24 cellular contexts compared by ENCODE assay signal in the genomic region with DNA sequence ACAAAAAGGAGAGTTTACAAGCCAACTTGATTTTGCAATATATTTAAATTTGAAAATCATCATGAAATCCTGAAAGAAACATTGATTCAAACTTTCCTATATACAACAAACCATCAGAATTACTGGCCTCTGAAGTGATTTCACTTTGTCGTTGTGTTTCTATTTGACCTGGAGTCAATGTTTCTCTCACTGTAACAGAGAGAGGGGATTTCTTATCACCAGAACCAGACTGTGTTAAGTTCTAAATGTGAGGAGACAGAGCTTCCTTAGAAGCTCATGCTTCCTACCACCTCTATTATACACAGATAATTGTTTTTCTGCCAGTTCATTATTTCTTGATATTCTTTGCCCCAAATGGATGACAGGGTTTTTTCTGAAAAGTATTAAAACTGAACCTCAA.
DNase-seq lines count a peak whose midpoint lies in the region; ATAC-seq, FAIRE-seq and TF ChIP-seq lines count a peak whose summit lies in the region.
"Had no signal": no experiment of that assay in that cellular context is flagged by ENCODE, and none has a peak within 500 bp of the region (broad histone marks: within the 10 kb centered on the region; RNA-seq: fewer than 3 reads in every experiment).

No MANE protein-coding gene starts in this region.

- FAIRE-seq in HepG2 (lab: Jason Lieb, UNC) = no peak

- POLR2A ChIA-PET in HepG2 (lab: Yijun Ruan, JAX) = no interaction called here

- peak in 3 of 4 donors; percentile 27 to 56 (median 28) for ATAC-seq in right lobe of liver
- ATAC-seq in HepG2 = no peak
- ATAC-seq in HG03354 (IDR thresholded peaks at IDR 0.05; ENCODE audit: poor library complexity, severe bottlenecking, unreplicated experiment) = peak; percentile 56
- no peak for ATAC-seq in GM21367 (IDR thresholded peaks at IDR 0.05; ENCODE audit: unreplicated experiment)
- no peak for ATAC-seq in GM21717 (IDR thresholded peaks at IDR 0.05; ENCODE audit: unreplicated experiment)
- ATAC-seq: HCT116, T-helper 17 cell had no signal

- H3K27me3 ChIP-seq in right lobe of liver = no peaks in the 10 kb centered on the region
- H3K27me3 ChIP-seq in HepG2 (ENCODE audit: control insufficient read depth in 1 of 2, insufficient read depth in 2 of 2, low read length in 2 of 2) = no peaks in the 10 kb centered on the region
- H3K27me3 ChIP-seq in fibroblast of lung (ENCODE audit: control insufficient read depth, insufficient read depth, low read length) = no peaks in the 10 kb centered on the region
- no peaks in the 10 kb centered on the region for H3K27me3 ChIP-seq in stomach

- H3K36me3 ChIP-seq in right lobe of liver = no peaks in the 10 kb centered on the region
- no peaks in the 10 kb centered on the region for H3K36me3 ChIP-seq in HepG2 (replicated peaks in 1 of 2; ENCODE audit: control insufficient read depth in 1 of 2, insufficient read depth in 2 of 2, low read length in 2 of 2)
- H3K36me3 ChIP-seq in fibroblast of lung (ENCODE audit: control insufficient read depth, insufficient read depth, low read length) = no peaks in the 10 kb centered on the region
- H3K36me3 ChIP-seq in stomach = no peaks in the 10 kb centered on the region

- in situ Hi-C loops in HepG2 (cut with HindIII; ENCODE audit: extremely low pct_ligation_motif_present, low pct_unique_long_range_greater_than_20kb) = no loop called here

- no peak overlapping the region for H3K4me2 ChIP-seq in HepG2 (ENCODE audit: low read depth, low read length)
- no peak overlapping the region for H3K4me2 ChIP-seq in fibroblast of lung (ENCODE audit: extremely low read depth, insufficient read depth, low read length)

- H3K4me3 ChIP-seq in right lobe of liver (no peak overlapping the region), HepG2 (replicated peaks in 1 of 3; ENCODE audit: insufficient read depth in 1 of 3, low read depth in 2 of 3, low read length in 3 of 3) (no peak overlapping the region), fibroblast of lung (replicated peaks in 1 of 4; ENCODE audit: control extremely low read depth in 1 of 4, insufficient read depth in 1 of 4, low read depth in 3 of 4, low read length in 4 of 4) (no peak overlapping the region), stomach (no peak overlapping the region)

- DNase-seq in right lobe of liver (no peak), HepG2 (ENCODE audit: low spot score) (no peak), fibroblast of lung (ENCODE audit: low read depth in 2 of 2) (no peak), stomach (no peak), occipital lobe (lab: John Stamatoyannopoulos, UW) (no peak)
- DNase-seq: 8988T; AML-193; C1 segment of cervical spinal cord; Calu3; CD8-positive, alpha-beta memory T cell; DMS153; GOT3; NCI-H1105; NCI-H2029 treated with DMSO at 0.1 percent for 48 hours; NCI-H2171; NCI-H345; NCI-H524; Right ventricle myocardium superior; SW 1271; T-helper 17 cell had no signal

- 0% methylated on average over 1 of the region's 1 CpG for WGBS in right lobe of liver (ENCODE audit: insufficient coverage, low coverage, low lambda C conversion rate, missing lambda C conversion rate)
- WGBS in HepG2 (ENCODE audit: low lambda C conversion rate) = 56% methylated on average over 1 of the region's 1 CpG
- 15 to 38% (median 23%) methylated on average over 1 of the region's 1 CpG for WGBS in stomach, 5 donors

- TF ChIP-seq RAD21 in HepG2 (CRISPR knock-in tag; IDR thresholded peaks at IDR 0.05) = no peak

- TF ChIP-seq CTCF in right lobe of liver (IDR thresholded peaks at IDR 0.05) = no peak
- TF ChIP-seq CTCF in HepG2 (CRISPR knock-in tag; IDR thresholded peaks at IDR 0.05) = no peak
- TF ChIP-seq CTCF in fibroblast of lung (conservative IDR thresholded peaks at IDR 0.05 in 1 of 2, IDR thresholded peaks at IDR 0.05 in 1 of 2; ENCODE audit: low read depth in 1 of 2, low read length in 2 of 2) = no peak
- no peak for TF ChIP-seq CTCF in stomach (IDR thresholded peaks at IDR 0.05)

- no peaks in the 10 kb centered on the region for H4K20me1 ChIP-seq in HepG2 (ENCODE audit: insufficient read depth, low read length)
- no peaks in the 10 kb centered on the region for H4K20me1 ChIP-seq in fibroblast of lung (ENCODE audit: control insufficient read depth, extremely low read depth, insufficient read depth, low read length)

- no TSS peak for BruUV-seq in HepG2 (replicated peaks; lab: Mats Ljungman, UMichigan)

- H3K9ac ChIP-seq in HepG2 (ENCODE audit: insufficient read depth, low read depth, low read length) (no peak overlapping the region), fibroblast of lung (ENCODE audit: insufficient read depth, low read length) (no peak overlapping the region)

- CTCF ChIA-PET in HepG2 (lab: Yijun Ruan, JAX; ENCODE audit: low intra/inter-chr PET ratio, low total read pairs) = no interaction called here

- peak overlapping the region in 1 of 3 donors; percentile 2 for H3K27ac ChIP-seq in right lobe of liver
- no peak overlapping the region for H3K27ac ChIP-seq in HepG2 (ENCODE audit: extremely low read length, insufficient read depth, low read length)
- H3K27ac ChIP-seq in fibroblast of lung (ENCODE audit: insufficient read depth, low read length) = no peak overlapping the region
- H3K27ac ChIP-seq in stomach = no peak overlapping the region

- TF ChIP-seq POLR2A in right lobe of liver (IDR thresholded peaks at IDR 0.05) (no peak), HepG2 (IDR thresholded peaks at IDR 0.05; ENCODE audit: insufficient read depth in 1 of 2, low read depth in 2 of 2, low read length in 2 of 2) (no peak), stomach (IDR thresholded peaks at IDR 0.05) (no peak)

- H3K4me1 ChIP-seq in right lobe of liver (peaks cover 0 to 32% (median 4%) of the 10 kb centered on the region in 4 donors), HepG2 (ENCODE audit: insufficient read depth, low read length) (no peaks in the 10 kb centered on the region), fibroblast of lung (ENCODE audit: control insufficient read depth, extremely low read depth, insufficient read depth, low read length) (peaks cover 3% of the 10 kb centered on the region), stomach (no peaks in the 10 kb centered on the region)

- H2AFZ ChIP-seq in HepG2 (ENCODE audit: low read length) (no peak overlapping the region), fibroblast of lung (ENCODE audit: low read length) (peak overlapping the region; percentile 21)

- TF ChIP-seq EP300 in HepG2 (IDR thresholded peaks at IDR 0.05; ENCODE audit: low read depth in 2 of 2, low read length in 2 of 2) (no peak), HepG2 (CRISPR knock-in tag; IDR thresholded peaks at IDR 0.05; ENCODE audit: borderline replicate concordance) (no peak), stomach (IDR thresholded peaks at IDR 0.05) (no peak)

- H3K79me2 ChIP-seq in HepG2 (ENCODE audit: insufficient read depth, low read length) (no peaks in the 10 kb centered on the region), fibroblast of lung (ENCODE audit: control insufficient read depth, insufficient read depth, low read length) (no peaks in the 10 kb centered on the region)

- H3K9me3 ChIP-seq in right lobe of liver = no peaks in the 10 kb centered on the region
- H3K9me3 ChIP-seq in HepG2 (ENCODE audit: low read length) = no peaks in the 10 kb centered on the region
- H3K9me3 ChIP-seq in fibroblast of lung (ENCODE audit: control insufficient read depth, insufficient read depth, low read depth, low read length) = no peaks in the 10 kb centered on the region
- no peaks in the 10 kb centered on the region for H3K9me3 ChIP-seq in stomach

- intact Hi-C loops in right lobe of liver (cut with DNase I) = no loop called here
- intact Hi-C loops in HepG2 (cut with micrococcal nuclease; ENCODE audit: unreplicated experiment) = no loop called here
- intact Hi-C loops in stomach (cut with DNase I; ENCODE audit: low total_unique reads) = no loop called here

TF ChIP-seq in HepG2, 621 proteins besides CTCF, POLR2A, EP300 and RAD21 (continues in another document):
- TF ChIP-seq, protein P1, sequence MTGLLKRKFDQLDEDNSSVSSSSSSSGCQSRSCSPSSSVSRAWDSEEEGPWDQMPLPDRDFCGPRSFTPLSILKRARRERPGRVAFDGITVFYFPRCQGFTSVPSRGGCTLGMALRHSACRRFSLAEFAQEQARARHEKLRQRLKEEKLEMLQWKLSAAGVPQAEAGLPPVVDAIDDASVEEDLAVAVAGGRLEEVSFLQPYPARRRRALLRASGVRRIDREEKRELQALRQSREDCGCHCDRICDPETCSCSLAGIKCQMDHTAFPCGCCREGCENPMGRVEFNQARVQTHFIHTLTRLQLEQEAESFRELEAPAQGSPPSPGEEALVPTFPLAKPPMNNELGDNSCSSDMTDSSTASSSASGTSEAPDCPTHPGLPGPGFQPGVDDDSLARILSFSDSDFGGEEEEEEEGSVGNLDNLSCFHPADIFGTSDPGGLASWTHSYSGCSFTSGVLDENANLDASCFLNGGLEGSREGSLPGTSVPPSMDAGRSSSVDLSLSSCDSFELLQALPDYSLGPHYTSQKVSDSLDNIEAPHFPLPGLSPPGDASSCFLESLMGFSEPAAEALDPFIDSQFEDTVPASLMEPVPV (CRISPR knock-in tag; IDR thresholded peaks at IDR 0.05) = no peak
- TF ChIP-seq, protein P2, sequence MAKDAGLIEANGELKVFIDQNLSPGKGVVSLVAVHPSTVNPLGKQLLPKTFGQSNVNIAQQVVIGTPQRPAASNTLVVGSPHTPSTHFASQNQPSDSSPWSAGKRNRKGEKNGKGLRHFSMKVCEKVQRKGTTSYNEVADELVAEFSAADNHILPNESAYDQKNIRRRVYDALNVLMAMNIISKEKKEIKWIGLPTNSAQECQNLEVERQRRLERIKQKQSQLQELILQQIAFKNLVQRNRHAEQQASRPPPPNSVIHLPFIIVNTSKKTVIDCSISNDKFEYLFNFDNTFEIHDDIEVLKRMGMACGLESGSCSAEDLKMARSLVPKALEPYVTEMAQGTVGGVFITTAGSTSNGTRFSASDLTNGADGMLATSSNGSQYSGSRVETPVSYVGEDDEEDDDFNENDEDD (CRISPR knock-in tag; IDR thresholded peaks at IDR 0.05; ENCODE audit: borderline replicate concordance) = no peak
- no peak for TF ChIP-seq CBX1 (IDR thresholded peaks at IDR 0.05; ENCODE audit: low read depth)
- TF ChIP-seq ZFYVE20 (CRISPR knock-in tag; IDR thresholded peaks at IDR 0.05; ENCODE audit: borderline replicate concordance, low read depth) = no peak
- TF ChIP-seq MTF2 (CRISPR knock-in tag; IDR thresholded peaks at IDR 0.05; ENCODE audit: borderline replicate concordance) = no peak

Comparison
In these comparisons a context has a peak if more than half of its experiments do, and no peak if none do; other contexts are left out.
1. ATAC-seq: peak in right lobe of liver (3 of 4) and HG03354 (single experiment); none in HepG2 (single experiment), GM21367 (single experiment) and GM21717 (single experiment).